Comparison of ENCODE assay signal across 8 cellular contexts in the genomic region with DNA sequence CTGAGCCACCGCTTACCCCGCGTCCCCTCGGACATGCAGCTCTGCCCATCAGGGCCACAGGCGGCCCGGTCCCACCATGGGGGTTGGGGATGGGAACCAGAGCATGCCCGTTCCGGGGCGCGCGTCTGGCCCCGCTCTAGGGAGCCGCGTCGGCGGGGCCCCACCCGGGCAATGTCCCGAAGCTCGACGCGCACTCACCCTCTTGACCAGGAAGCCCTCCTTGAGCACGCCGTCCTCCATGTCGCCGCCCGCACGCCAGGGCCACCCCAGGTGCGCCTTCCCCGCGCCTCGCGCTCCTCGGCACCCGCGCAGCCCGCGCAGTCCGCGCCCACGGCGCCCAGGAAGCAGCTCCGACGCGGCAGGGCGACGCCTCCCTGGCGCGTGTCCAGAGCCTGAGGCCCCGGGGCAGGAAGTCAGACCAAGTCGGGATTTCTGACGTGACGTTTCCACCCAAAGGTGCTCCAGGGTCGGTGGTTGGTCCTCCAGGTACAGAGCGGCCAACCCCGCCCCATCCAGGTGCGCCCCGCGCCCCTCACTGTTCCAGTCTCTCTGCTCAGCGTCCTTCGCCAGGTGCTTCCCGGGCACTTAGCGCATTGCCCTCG. TPM values are rescaled to one million over a fixed set of nuclear protein-coding genes. Genes with fewer than 3 reads are reported as not detected.
A peak's percentile ranks its signal among the peaks of the same experiment; 100 is the strongest.
DNase-seq lines count a peak whose midpoint lies in the region; ATAC-seq and TF ChIP-seq lines count a peak whose summit lies in the region.

A gene with protein sequence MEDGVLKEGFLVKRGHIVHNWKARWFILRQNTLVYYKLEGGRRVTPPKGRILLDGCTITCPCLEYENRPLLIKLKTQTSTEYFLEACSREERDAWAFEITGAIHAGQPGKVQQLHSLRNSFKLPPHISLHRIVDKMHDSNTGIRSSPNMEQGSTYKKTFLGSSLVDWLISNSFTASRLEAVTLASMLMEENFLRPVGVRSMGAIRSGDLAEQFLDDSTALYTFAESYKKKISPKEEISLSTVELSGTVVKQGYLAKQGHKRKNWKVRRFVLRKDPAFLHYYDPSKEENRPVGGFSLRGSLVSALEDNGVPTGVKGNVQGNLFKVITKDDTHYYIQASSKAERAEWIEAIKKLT (minus strand): TSS at position 346 of the 602 bp plus-strand sequence. CDS start 106 bp downstream, at position 240.

- no peak within 1 kb of the TSS for H3K27ac Mint-ChIP-seq in activated CD4-positive, alpha-beta memory T cell treated with anti-CD3 and anti-CD28 coated beads, Interleukin-2, amount 10 ng/mL, durations not matched to agents 7 days and 5 days

- ATAC-seq in HG03460 (IDR thresholded peaks at IDR 0.05; ENCODE audit: unreplicated experiment), result no peak

- H3K4me2 ChIP-seq in parathyroid adenoma (ENCODE audit: low read length), result peak within 1 kb of the TSS; percentile 64

- H3K4me1 Mint-ChIP-seq in activated CD4-positive, alpha-beta memory T cell treated with anti-CD3 and anti-CD28 coated beads, Interleukin-2, amount 10 ng/mL, durations not matched to agents 7 days and 5 days, result peaks cover 14% of the 10 kb centered on the region

- peak; percentile 32 for DNase-seq in NCI-H2029 (lab: John Stamatoyannopoulos, UW)
- no peak for DNase-seq in NCI-H2029 treated with DMSO at 0.1 percent for 48 hours (lab: John Stamatoyannopoulos, UW)
- peak; percentile 42 for DNase-seq in activated CD4-positive, alpha-beta memory T cell treated with anti-CD3 and anti-CD28 coated beads, Interleukin-2, amount 10 ng/mL, durations not matched to agents 7 days and 5 days
- DNase-seq in epithelial cell of proximal tubule (ENCODE audit: low read depth), result no peak
- no peak for DNase-seq in NCI-H1694 (lab: John Stamatoyannopoulos, UW)
- no peak for DNase-seq in AML-193 (lab: John Stamatoyannopoulos, UW)

- no peaks in the 10 kb centered on the region for H3K27me3 ChIP-seq in parathyroid adenoma (ENCODE audit: control insufficient read depth, insufficient read depth, low read length)

- CTCF ChIA-PET in activated CD4-positive, alpha-beta memory T cell treated with anti-CD3 and anti-CD28 coated beads, Interleukin-2, amount 10 ng/mL, durations not matched to agents 7 days and 5 days (lab: Charles Lee), result interaction anchor here (0.8 to 1.3 kb wide), 2 partner anchors 15 to 159 kb away, joined by 3 read pairs; no protein-coding TSS in a partner anchor

- no peak for TF ChIP-seq CTCF in epithelial cell of proximal tubule (conservative IDR thresholded peaks at IDR 0.05; ENCODE audit: low read depth, low read length)
- TF ChIP-seq CTCF in parathyroid adenoma (IDR thresholded peaks at IDR 0.05), result no peak

- no peaks in the 10 kb centered on the region for H3K79me2 ChIP-seq in parathyroid adenoma

- peak within 1 kb of the TSS; percentile 66 for H3K4me3 ChIP-seq in epithelial cell of proximal tubule (ENCODE audit: low read depth, low read length)
- H3K4me3 ChIP-seq in parathyroid adenoma (ENCODE audit: low read depth, low read length), result peak within 1 kb of the TSS; percentile 46

- no peaks in the 10 kb centered on the region for H3K36me3 Mint-ChIP-seq in activated CD4-positive, alpha-beta memory T cell treated with anti-CD3 and anti-CD28 coated beads, Interleukin-2, amount 10 ng/mL, durations not matched to agents 7 days and 5 days (ENCODE audit: low read depth)

- no peaks in the 10 kb centered on the region for H3K4me1 ChIP-seq in parathyroid adenoma

- peaks cover 15% of the 10 kb centered on the region for H3K27me3 Mint-ChIP-seq in activated CD4-positive, alpha-beta memory T cell treated with anti-CD3 and anti-CD28 coated beads, Interleukin-2, amount 10 ng/mL, durations not matched to agents 7 days and 5 days

- H3K27ac ChIP-seq in parathyroid adenoma, result no peak within 1 kb of the TSS

- no peaks in the 10 kb centered on the region for H3K36me3 ChIP-seq in parathyroid adenoma (ENCODE audit: control insufficient read depth, insufficient read depth, low read length)

- POLR2A ChIA-PET in activated CD4-positive, alpha-beta memory T cell treated with anti-CD3 and anti-CD28 coated beads, Interleukin-2, amount 10 ng/mL, durations not matched to agents 7 days and 5 days (lab: Charles Lee), result interaction anchor here (1.0 kb wide), 1 partner anchor 188 kb away, joined by 3 read pairs; the partner anchor contains the start of gene PIGH

- H2AFZ ChIP-seq in parathyroid adenoma, result peak within 1 kb of the TSS; percentile 76

- H3K9ac ChIP-seq in parathyroid adenoma, result no peak within 1 kb of the TSS

- no peaks in the 10 kb centered on the region for H3K9me3 ChIP-seq in parathyroid adenoma (ENCODE audit: control insufficient read depth, low read length)

- H3K9me3 Mint-ChIP-seq in activated CD4-positive, alpha-beta memory T cell treated with anti-CD3 and anti-CD28 coated beads, Interleukin-2, amount 10 ng/mL, durations not matched to agents 7 days and 5 days, result no peaks in the 10 kb centered on the region

- H3K4me3 Mint-ChIP-seq in activated CD4-positive, alpha-beta memory T cell treated with anti-CD3 and anti-CD28 coated beads, Interleukin-2, amount 10 ng/mL, durations not matched to agents 7 days and 5 days, result peak within 1 kb of the TSS; percentile 56

RNA-seq across cellular contexts. Expression of the gene that starts here (rescaled TPM):
- under 1 TPM in 1 of 2 experiments, not detected in 1; 0.43 TPM for total RNA-seq in activated CD4-positive, alpha-beta memory T cell treated with anti-CD3 and anti-CD28 coated beads, Interleukin-2, amount 10 ng/mL, durations not matched to agents 7 days and 5 days
- total RNA-seq in epithelial cell of proximal tubule, result 35.5 and 71.3 TPM in 2 replicates

Comparison
In these comparisons a context has a peak if more than half of its experiments do, and no peak if none do; other contexts are left out.
1. RNA of the gene that starts here (total RNA-seq): 35.5 to 71.3 TPM in epithelial cell of proximal tubule; 0.43 TPM in activated CD4-positive, alpha-beta memory T cell treated with anti-CD3 and anti-CD28 coated beads, Interleukin-2, amount 10 ng/mL, durations not matched to agents 7 days and 5 days; every median in the first group is over 10 times any median in the second.
2. Peak in DNase-seq in activated CD4-positive, alpha-beta memory T cell treated with anti-CD3 and anti-CD28 coated beads, Interleukin-2, amount 10 ng/mL, durations not matched to agents 7 days and 5 days; RNA of the gene not detected or under 1 TPM.